Comparison of ENCODE assay signal across 8 cellular contexts in genomic region chr5:112861638-112861985, GRCh38. TPM values are rescaled to one million over a fixed set of nuclear protein-coding genes. Genes with fewer than 3 reads are reported as not detected.
DNase-seq lines count a peak whose midpoint lies in the region; ATAC-seq, FAIRE-seq and TF ChIP-seq lines count a peak whose summit lies in the region.

No MANE protein-coding gene starts in this region.

- peak overlapping the region; percentile 81 for H3K27ac ChIP-seq in WERI-Rb-1
- H3K27ac ChIP-seq in foreskin keratinocyte = peak overlapping the region; percentile 65

- ATAC-seq in foreskin keratinocyte (no peak), HG03565 (IDR thresholded peaks at IDR 0.05; ENCODE audit: unreplicated experiment) (no peak), sciatic nerve (no peak)

- peaks cover 4% of the 10 kb centered on the region for H3K4me1 ChIP-seq in foreskin keratinocyte

- peaks cover 41% of the 10 kb centered on the region for H3K36me3 ChIP-seq in WERI-Rb-1

- H3K4me3 ChIP-seq in WERI-Rb-1 (ENCODE audit: low read depth, low read length) = peak overlapping the region; percentile 83
- H3K4me3 ChIP-seq in skeletal muscle cell (ENCODE audit: low read depth, low read length) = peak overlapping the region; percentile 93

- DNase-seq in GM19239 (ENCODE audit: insufficient read length, low spot score) (no peak), WERI-Rb-1 (no peak), foreskin keratinocyte (no peak), skeletal muscle cell (ENCODE audit: low read depth) (no peak), sciatic nerve (ENCODE audit: low spot score) (no peak), NCI-H226 (no peak), RKO (ENCODE audit: low spot score) (no peak)

- no peaks in the 10 kb centered on the region for H3K9me3 ChIP-seq in WERI-Rb-1 (ENCODE audit: severe bottlenecking)

- H3K27me3 ChIP-seq in WERI-Rb-1 (ENCODE audit: insufficient read depth, low read depth, severe bottlenecking) (no peaks in the 10 kb centered on the region), foreskin keratinocyte (no peaks in the 10 kb centered on the region)

- intact Hi-C loops in sciatic nerve (cut with DNase I) = no loop called here

- FAIRE-seq in GM19239 (lab: Jason Lieb, UNC) = peak; percentile 59

- TF ChIP-seq CTCF in WERI-Rb-1 (IDR thresholded peaks at IDR 0.05; ENCODE audit: low read depth, low read length) (no peak), foreskin keratinocyte (conservative IDR thresholded peaks at IDR 0.05) (no peak)

RNA-seq across cellular contexts. Expression of gene SRP19, which starts 0.5 kb away (rescaled TPM):
- total RNA-seq in foreskin keratinocyte = 93.1 and 95.7 TPM in 2 replicates
- polyA plus RNA-seq in foreskin keratinocyte = 105 and 113 TPM in 2 replicates
- total RNA-seq in sciatic nerve = 21.2 TPM
